14 cellular contexts compared by ENCODE assay signal in the genomic region with DNA sequence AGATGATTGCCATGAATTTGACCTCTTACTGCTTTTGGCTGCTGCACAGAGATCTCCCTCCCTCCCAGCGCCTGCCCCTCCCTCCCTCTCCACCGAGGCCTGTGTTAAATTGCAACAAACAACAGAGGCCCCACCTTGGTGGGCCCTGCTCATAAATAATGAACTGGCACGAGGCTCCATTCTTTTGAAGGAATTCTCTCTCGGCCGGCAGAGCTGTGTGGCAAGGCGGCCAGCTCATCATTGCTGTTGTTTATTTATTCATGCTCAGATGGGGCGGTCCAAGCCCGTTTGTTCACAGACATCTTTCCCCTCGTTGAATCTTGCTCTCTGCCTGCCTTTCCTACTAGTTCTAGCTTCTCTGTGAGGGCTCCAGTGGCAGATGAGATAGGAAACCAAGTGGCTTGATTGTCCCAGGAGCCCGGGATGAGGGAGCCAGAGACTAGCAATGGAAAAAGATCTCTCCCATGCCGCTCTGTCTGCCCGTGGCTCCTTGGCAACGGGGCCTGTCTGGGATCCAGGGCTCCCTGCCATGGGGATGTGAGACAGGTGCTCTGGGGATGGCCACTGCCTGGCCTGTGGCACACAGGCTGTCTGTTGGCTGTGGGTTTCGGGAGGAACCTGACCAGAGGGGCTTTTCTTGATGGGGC.
DNase-seq lines count a peak whose midpoint lies in the region; ATAC-seq lines count a peak whose summit lies in the region.
"Had no signal": no experiment of that assay in that cellular context is flagged by ENCODE, and none has a peak within 500 bp of the region (broad histone marks: within the 10 kb centered on the region; RNA-seq: fewer than 3 reads in every experiment).

No MANE protein-coding gene starts in this region.

- ATAC-seq in GM21529 (IDR thresholded peaks at IDR 0.05; ENCODE audit: unreplicated experiment) (no peak), HG02642 (IDR thresholded peaks at IDR 0.05; ENCODE audit: poor library complexity, unreplicated experiment) (no peak)
- ATAC-seq: mucosa of descending colon had no signal

- DNase-seq in DMS79 (lab: John Stamatoyannopoulos, UW) (peak; percentile 77), NCI-H1105 treated with DMSO at 0.1 percent for 48 hours (lab: John Stamatoyannopoulos, UW) (peak; percentile 72), anterior cingulate cortex (lab: John Stamatoyannopoulos, UW) (peak in 42 of 58 donors; percentile 16 to 81 (median 46)), medulla oblongata (ENCODE audit: extremely low spot score) (peak; percentile 83)
- DNase-seq in stimulated activated CD4-positive, alpha-beta T cell treated with anti-CD3 and anti-CD28 coated beads, Interleukin-2, amount 100 ng/mL, for 48 hours = no peak
- DNase-seq in activated CD4-positive, alpha-beta T cell treated with anti-CD3 and anti-CD28 coated beads for 1 hour = no peak
- DNase-seq: activated CD8-positive, alpha-beta memory T cell treated with anti-CD3 and anti-CD28 coated beads, Interleukin-2, amount 50 U/mL, for 4 hours; CD8-positive, alpha-beta memory T cell; GOT3; mucosa of descending colon; NCI-H1436 treated with DMSO at 0.1 percent for 48 hours; retina had no signal

Comparison
In these comparisons a context has a peak if more than half of its experiments do, and no peak if none do; other contexts are left out.
1. DNase-seq: peak in DMS79 (single experiment), NCI-H1105 treated with DMSO at 0.1 percent for 48 hours (single experiment), anterior cingulate cortex (42 of 58) and medulla oblongata (single experiment); none in stimulated activated CD4-positive, alpha-beta T cell treated with anti-CD3 and anti-CD28 coated beads, Interleukin-2, amount 100 ng/mL, for 48 hours (0 of 2) and activated CD4-positive, alpha-beta T cell treated with anti-CD3 and anti-CD28 coated beads for 1 hour (single experiment).